Comparison of ENCODE assay signal across 1 cellular context in genomic region chr14:24308342-24309124, GRCh38.
TF ChIP-seq lines count a peak whose summit lies in the region.

No MANE protein-coding gene starts in this region.

TF ChIP-seq in HepG2, 621 proteins besides CTCF, POLR2A, EP300 and RAD21 (continues in another document):
- no peak for TF ChIP-seq RNF2 (conservative IDR thresholded peaks at IDR 0.05; ENCODE audit: low read depth)
- 0 out of 2 replicates have a peak, but pooled peaks have one; percentile 6 for TF ChIP-seq KDM2A (CRISPR knock-in tag; IDR thresholded peaks at IDR 0.05; ENCODE audit: borderline replicate concordance, low read depth)
- TF ChIP-seq CBX5 (CRISPR knock-in tag; IDR thresholded peaks at IDR 0.05; ENCODE audit: borderline replicate concordance): 0 out of 2 replicates have a peak, but pooled peaks have one; percentile 47
- TF ChIP-seq SCMH1 (CRISPR knock-in tag; IDR thresholded peaks at IDR 0.05; ENCODE audit: borderline replicate concordance): no peak
- 0 out of 2 replicates have a peak, but pooled peaks have one; percentile 5 for TF ChIP-seq SMARCC2 (IDR thresholded peaks at IDR 0.05)
- TF ChIP-seq DRAP1 (CRISPR knock-in tag; IDR thresholded peaks at IDR 0.05): no peak
- TF ChIP-seq PLRG1 (conservative IDR thresholded peaks at IDR 0.05): no peak
- 0 out of 2 replicates have a peak, but pooled peaks have one; percentile 66 for TF ChIP-seq ZNF513 (CRISPR knock-in tag; conservative IDR thresholded peaks at IDR 0.05)
- TF ChIP-seq GMEB1 (CRISPR knock-in tag; IDR thresholded peaks at IDR 0.05; ENCODE audit: borderline replicate concordance): no peak
- no peak for TF ChIP-seq HINFP (CRISPR knock-in tag; IDR thresholded peaks at IDR 0.05; ENCODE audit: low read depth)
- no peak for TF ChIP-seq CBFB (CRISPR knock-in tag; IDR thresholded peaks at IDR 0.05)
- no peak for TF ChIP-seq BHLHE40 (IDR thresholded peaks at IDR 0.05; ENCODE audit: low read length)
- 0 out of 2 replicates have a peak, but pooled peaks have one; percentile 27 for TF ChIP-seq SNAI1 (CRISPR knock-in tag; IDR thresholded peaks at IDR 0.05; ENCODE audit: borderline replicate concordance)
- no peak for TF ChIP-seq SALL1 (CRISPR knock-in tag; IDR thresholded peaks at IDR 0.05)
- no peak for TF ChIP-seq ZBTB34 (CRISPR knock-in tag; IDR thresholded peaks at IDR 0.05)
- TF ChIP-seq ATAD3A (CRISPR knock-in tag; IDR thresholded peaks at IDR 0.05): no peak
- no peak for TF ChIP-seq MEIS1 (CRISPR knock-in tag; IDR thresholded peaks at IDR 0.05; ENCODE audit: borderline replicate concordance)
- TF ChIP-seq EEA1 (CRISPR knock-in tag; IDR thresholded peaks at IDR 0.05; ENCODE audit: borderline replicate concordance): no peak
- TF ChIP-seq ZMAT5 (CRISPR knock-in tag; IDR thresholded peaks at IDR 0.05; ENCODE audit: borderline replicate concordance, low read depth): no peak
- peak; percentile 65; the same call in 1 of the 2 replicates for TF ChIP-seq ZNF879 (CRISPR knock-in tag; IDR thresholded peaks at IDR 0.05)
- TF ChIP-seq ZBTB3 (CRISPR knock-in tag; IDR thresholded peaks at IDR 0.05; ENCODE audit: borderline replicate concordance, low read depth): no peak
- TF ChIP-seq ZNF660 (CRISPR knock-in tag; IDR thresholded peaks at IDR 0.05; ENCODE audit: borderline replicate concordance, low read depth): no peak
- TF ChIP-seq ZC3H13 (CRISPR knock-in tag; IDR thresholded peaks at IDR 0.05): no peak
- peak; percentile 5 for TF ChIP-seq YY1 (IDR thresholded peaks at IDR 0.05; ENCODE audit: insufficient read depth, insufficient replicate concordance, low read depth, low read length)
- no peak for TF ChIP-seq RFX5 (IDR thresholded peaks at IDR 0.05; ENCODE audit: low read depth, low read length)
- TF ChIP-seq ZNF331 (CRISPR knock-in tag; IDR thresholded peaks at IDR 0.05): no peak
- TF ChIP-seq SPEN (CRISPR knock-in tag; IDR thresholded peaks at IDR 0.05; ENCODE audit: low read depth): no peak
- TF ChIP-seq IRX3 (CRISPR knock-in tag; IDR thresholded peaks at IDR 0.05; ENCODE audit: borderline replicate concordance, low read depth): peak; percentile 26; the same call in 1 of the 2 replicates
- peak; percentile 89; the same call in 1 of the 2 replicates for TF ChIP-seq ZSCAN5A (CRISPR knock-in tag; IDR thresholded peaks at IDR 0.05; ENCODE audit: borderline replicate concordance)
- 0 out of 2 replicates have a peak, but pooled peaks have one; percentile 24 for TF ChIP-seq ZNF616 (CRISPR knock-in tag; IDR thresholded peaks at IDR 0.05; ENCODE audit: low read depth)
- TF ChIP-seq KLF11 (CRISPR knock-in tag; IDR thresholded peaks at IDR 0.05): 0 out of 2 replicates have a peak, but pooled peaks have one; percentile 7
- TF ChIP-seq NR3C1 (CRISPR knock-in tag; IDR thresholded peaks at IDR 0.05): no peak
- no peak for TF ChIP-seq ZNF570 (CRISPR knock-in tag; IDR thresholded peaks at IDR 0.05; ENCODE audit: borderline replicate concordance)
- no peak for TF ChIP-seq NCOA2 (CRISPR knock-in tag; IDR thresholded peaks at IDR 0.05)
- TF ChIP-seq ZNF280B (CRISPR knock-in tag; IDR thresholded peaks at IDR 0.05; ENCODE audit: borderline replicate concordance): 0 out of 2 replicates have a peak, but pooled peaks have one; percentile 76
- TF ChIP-seq ZNF670 (CRISPR knock-in tag; IDR thresholded peaks at IDR 0.05; ENCODE audit: borderline replicate concordance): no peak
- 0 out of 2 replicates have a peak, but pooled peaks have one; percentile 16 for TF ChIP-seq KDM5B (CRISPR knock-in tag; IDR thresholded peaks at IDR 0.05; ENCODE audit: borderline replicate concordance)
- TF ChIP-seq WIZ (CRISPR knock-in tag; IDR thresholded peaks at IDR 0.05): no peak
- TF ChIP-seq ZNF740 (CRISPR knock-in tag; IDR thresholded peaks at IDR 0.05): no peak
- TF ChIP-seq BRF2 (CRISPR knock-in tag; IDR thresholded peaks at IDR 0.05): no peak
- peak; percentile 79; the same call in 1 of the 2 replicates for TF ChIP-seq ZNF318 (CRISPR knock-in tag; IDR thresholded peaks at IDR 0.05)
